8 cellular contexts compared by ENCODE assay signal in genomic region chr1:206933333-206933945, GRCh38. TPM values are rescaled to one million over a fixed set of nuclear protein-coding genes. Genes with fewer than 3 reads are reported as not detected.
DNase-seq lines count a peak whose midpoint lies in the region; ATAC-seq, FAIRE-seq and TF ChIP-seq lines count a peak whose summit lies in the region.

No MANE protein-coding gene starts in this region.

- ATAC-seq in HG02678 (IDR thresholded peaks at IDR 0.05; ENCODE audit: unreplicated experiment) (peak; percentile 26), pancreas (peak in 3 of 4 donors; percentile 40 to 58 (median 46)), HG03097 (IDR thresholded peaks at IDR 0.05; ENCODE audit: low FRiP score, unreplicated experiment) (no peak), GM18498 (IDR thresholded peaks at IDR 0.05; ENCODE audit: unreplicated experiment) (no peak)

- H3K4me3 ChIP-seq in pancreas = no peak overlapping the region

- no peak for FAIRE-seq in pancreas (lab: Jason Lieb, UNC)

- peak; percentile 33 to 43 (median 40) for TF ChIP-seq CTCF in pancreas (IDR thresholded peaks at IDR 0.05)

- DNase-seq in AG20443 (ENCODE audit: low spot score) = peak; percentile 50
- peak; percentile 47 for DNase-seq in activated CD4-positive, CD25-positive, alpha-beta regulatory T cell treated with anti-CD3 and anti-CD28 coated beads, Interleukin-2, amount 50 U/mL, for 16 hours (ENCODE audit: low read depth, low spot score)
- DNase-seq in dermis blood vessel endothelial cell = peak; percentile 49
- DNase-seq in pancreas = peak in 2 of 6 donors; percentile 31 to 46
- DNase-seq in RKO (ENCODE audit: low spot score) = no peak

- intact Hi-C loops in pancreas (cut with DNase I) = no loop called here

- 65% methylated on average over 8 of the region's 8 CpGs for WGBS in pancreas, 2 donors

- no peaks in the 10 kb centered on the region for H3K36me3 ChIP-seq in pancreas

- H3K27ac ChIP-seq in pancreas = no peak overlapping the region

- no peaks in the 10 kb centered on the region for H3K27me3 ChIP-seq in pancreas

- no peaks in the 10 kb centered on the region for H3K9me3 ChIP-seq in pancreas

- H3K4me1 ChIP-seq in pancreas = no peaks in the 10 kb centered on the region

RNA-seq across cellular contexts. Expression of gene FCMR, which starts 11.7 kb away (rescaled TPM):
- 0.17 TPM in 1 of 2 replicates, not detected in the other for total RNA-seq in dermis blood vessel endothelial cell
- 1 to 10 TPM in 3 of 6 donors, under 1 TPM in 3; 0.58 to 2.0 (median 0.97) TPM for total RNA-seq in pancreas
- 1 to 10 TPM in 1 of 2 donors, under 1 TPM in 1; 0.65 to 1.2 TPM for polyA plus RNA-seq in pancreas

RNA-seq across cellular contexts. Expression of gene PIGR, which starts 12.8 kb away (rescaled TPM):
- total RNA-seq in dermis blood vessel endothelial cell = under 0.01 TPM in 2 replicates
- total RNA-seq in pancreas = 10 to 100 TPM; 19.3 to 83.4 (median 44.0) TPM
- polyA plus RNA-seq in pancreas = 1 to 10 TPM; 7.1 to 8.4 TPM

RNA-seq across cellular contexts. Expression of gene IL24, which starts 36.2 kb away (rescaled TPM):
- total RNA-seq in dermis blood vessel endothelial cell (not detected in 2 replicates), pancreas (not detected)
- polyA plus RNA-seq in pancreas = not detected

RNA-seq across cellular contexts. Expression of gene FCAMR, which starts 36.8 kb away (rescaled TPM):
- total RNA-seq in dermis blood vessel endothelial cell (not detected in 2 replicates), pancreas (not detected)
- not detected for polyA plus RNA-seq in pancreas

Comparison
In these comparisons a context has a peak if more than half of its experiments do, and no peak if none do; other contexts are left out.
1. ATAC-seq: peak in HG02678 (single experiment) and pancreas (3 of 4); none in HG03097 (single experiment) and GM18498 (single experiment).
2. RNA of gene PIGR, which starts 12.8 kb away (total RNA-seq): 19.3 to 83.4 TPM in pancreas; under 0.01 TPM in dermis blood vessel endothelial cell; every median in the first group is over 10 times any median in the second.